In genomic region chr4:184096561-184097239, GRCh38 we compare ENCODE assay signal across 10 cellular contexts.
A peak's percentile ranks its signal among the peaks of the same experiment; 100 is the strongest.
DNase-seq lines count a peak whose midpoint lies in the region; ATAC-seq and TF ChIP-seq lines count a peak whose summit lies in the region.
"Had no signal": no experiment of that assay in that cellular context is flagged by ENCODE, and none has a peak within 500 bp of the region (broad histone marks: within the 10 kb centered on the region; RNA-seq: fewer than 3 reads in every experiment).

No MANE protein-coding gene starts in this region.

- no peak overlapping the region for H3K9ac ChIP-seq in rectal smooth muscle tissue (ENCODE audit: low read length)

- H3K27ac ChIP-seq in rectal smooth muscle tissue (ENCODE audit: low read depth, low read length): no peak overlapping the region

- no peak for DNase-seq in CD14-positive monocyte (ENCODE audit: low spot score)
- no peak for DNase-seq in activated B cell treated with CpG ODN at 0.5 μM for 24 hours
- peak; percentile 75 for DNase-seq in fibroblast of mammary gland (ENCODE audit: low read depth)
- DNase-seq in stimulated activated CD4-positive, alpha-beta T cell treated with anti-CD3 and anti-CD28 coated beads, Interleukin-4, amount 100 ng/mL, for 1 hour: no peak
- DNase-seq: cerebellar nuclear complex, DMS79 had no signal

- peaks cover 0 to 7% (median 5%) of the 10 kb centered on the region in 3 donors for H3K27me3 Mint-ChIP-seq in CD14-positive monocyte (ENCODE audit: low read depth in 3 of 3)
- H3K27me3 Mint-ChIP-seq in activated B cell treated with CpG ODN at 0.5 μM for 24 hours: peaks cover 21% of the 10 kb centered on the region

- H3K27me3 ChIP-seq in rectal smooth muscle tissue (ENCODE audit: control insufficient read depth, insufficient read depth, low read length): no peaks in the 10 kb centered on the region

- H3K36me3 Mint-ChIP-seq in CD14-positive monocyte (no peaks in the 10 kb centered on the region), activated B cell treated with CpG ODN at 0.5 μM for 24 hours (ENCODE audit: low read depth) (no peaks in the 10 kb centered on the region)

- H3K4me3 Mint-ChIP-seq in CD14-positive monocyte (peak overlapping the region; percentile 74 to 88), activated B cell treated with CpG ODN at 0.5 μM for 24 hours (peak overlapping the region; percentile 64)

- no peak for TF ChIP-seq CTCF in CD14-positive monocyte (IDR thresholded peaks at IDR 0.05)
- TF ChIP-seq CTCF in activated B cell treated with CpG ODN at 0.5 μM for 24 hours (IDR thresholded peaks at IDR 0.05): no peak
- no peak for TF ChIP-seq CTCF in fibroblast of mammary gland (conservative IDR thresholded peaks at IDR 0.05; ENCODE audit: control insufficient read depth, insufficient read depth, low read depth, low read length)

- POLR2A ChIA-PET in activated B cell treated with CpG ODN at 0.5 μM for 24 hours (lab: Charles Lee): no interaction called here

- H3K4me3 ChIP-seq in fibroblast of mammary gland (ENCODE audit: control insufficient read depth, low read depth, low read length) (peak overlapping the region; percentile 21), rectal smooth muscle tissue (ENCODE audit: low read length) (peak overlapping the region; percentile 48)

- H3K27ac Mint-ChIP-seq in CD14-positive monocyte (peak overlapping the region in 2 of 7 donors; percentile 21 to 51), activated B cell treated with CpG ODN at 0.5 μM for 24 hours (no peak overlapping the region)

- H3K4me1 Mint-ChIP-seq in CD14-positive monocyte (peaks cover 15% of the 10 kb centered on the region), activated B cell treated with CpG ODN at 0.5 μM for 24 hours (peaks cover 4% of the 10 kb centered on the region)

- ATAC-seq in activated B cell treated with CpG ODN at 0.5 μM for 24 hours (ENCODE audit: low read depth): no peak
- ATAC-seq in esophagus mucosa: no peak
- ATAC-seq in GM21723 (IDR thresholded peaks at IDR 0.05; ENCODE audit: unreplicated experiment): no peak
- ATAC-seq in HG02798 (IDR thresholded peaks at IDR 0.05; ENCODE audit: poor library complexity, unreplicated experiment): no peak

- H3K9me3 Mint-ChIP-seq in CD14-positive monocyte (peaks cover 0 to 2% (median 0%) of the 10 kb centered on the region in 7 donors), activated B cell treated with CpG ODN at 0.5 μM for 24 hours (no peaks in the 10 kb centered on the region)

- no peaks in the 10 kb centered on the region for H3K36me3 ChIP-seq in rectal smooth muscle tissue (ENCODE audit: control insufficient read depth, insufficient read depth, low read length)

- intact Hi-C loops in CD14-positive monocyte (cut with micrococcal nuclease) (no loop called here), activated B cell treated with CpG ODN at 0.5 μM for 24 hours (cut with micrococcal nuclease) (no loop called here)

- no peaks in the 10 kb centered on the region for H3K4me1 ChIP-seq in rectal smooth muscle tissue (ENCODE audit: control insufficient read depth, insufficient read depth, low read length)

- CTCF ChIA-PET in activated B cell treated with CpG ODN at 0.5 μM for 24 hours (lab: Charles Lee): no interaction called here
